ENCODE assay signal across 26 cellular contexts in the genomic region with DNA sequence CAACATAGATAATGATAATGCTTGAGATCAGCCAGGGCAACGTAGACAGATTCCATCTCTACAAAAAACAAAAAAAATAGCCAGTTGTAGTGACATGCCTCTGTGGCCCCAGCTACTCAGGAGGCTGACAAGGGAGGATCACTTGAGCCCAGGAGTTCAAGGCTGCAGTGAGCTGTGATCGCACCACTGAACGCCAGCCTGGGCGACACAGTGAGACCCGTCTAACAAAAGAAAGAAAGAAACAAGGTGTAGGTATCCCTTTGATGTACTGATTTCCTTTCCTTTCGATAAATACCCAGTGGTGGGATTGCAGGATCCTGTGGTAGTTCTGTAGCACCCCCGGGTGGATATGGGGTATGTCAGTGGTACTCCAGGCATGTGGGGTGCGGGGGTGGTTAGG. TPM values are rescaled to one million over a fixed set of nuclear protein-coding genes. Genes with fewer than 3 reads are reported as not detected.
DNase-seq lines count a peak whose midpoint lies in the region; ATAC-seq, FAIRE-seq and TF ChIP-seq lines count a peak whose summit lies in the region.
"Had no signal": no experiment of that assay in that cellular context is flagged by ENCODE, and none has a peak within 500 bp of the region (broad histone marks: within the 10 kb centered on the region; RNA-seq: fewer than 3 reads in every experiment).

No MANE protein-coding gene starts in this region.

- peak; percentile 60 for FAIRE-seq in GM12892 (lab: Jason Lieb, UNC)
- FAIRE-seq in H1 (lab: Jason Lieb, UNC), result no peak
- FAIRE-seq: A549, GM19239, H54 had no signal

- no peaks in the 10 kb centered on the region for H3K79me2 ChIP-seq in H1 (ENCODE audit: control insufficient read depth in 1 of 2, insufficient read depth in 2 of 2, low read length in 2 of 2)

- TF ChIP-seq CTCF in WTC11 (IDR thresholded peaks at IDR 0.05), result no peak
- TF ChIP-seq CTCF in H1 (IDR thresholded peaks at IDR 0.05; ENCODE audit: control extremely low read depth in 1 of 3, insufficient read depth in 1 of 3, low read depth in 1 of 3, low read length in 3 of 3), result no peak
- no peak for TF ChIP-seq CTCF in foreskin fibroblast (IDR thresholded peaks at IDR 0.05; ENCODE audit: low read depth, low read length)

- no peak for DNase-seq in GM12892 (ENCODE audit: insufficient read length)
- DNase-seq in WTC11 (ENCODE audit: low spot score), result no peak
- no peak for DNase-seq in H1 (ENCODE audit: low read depth in 1 of 2, low spot score in 2 of 2)
- no peak for DNase-seq in sciatic nerve (ENCODE audit: low spot score)
- DNase-seq in COR-L47 (lab: John Stamatoyannopoulos, UW), result no peak
- no peak for DNase-seq in NCI-H2107 (lab: John Stamatoyannopoulos, UW)
- DNase-seq in foreskin fibroblast, result no peak
- DNase-seq: 8988T; ACHN; AML-193; BE2C; Calu3; CD4-positive, alpha-beta T cell; CD8-positive, alpha-beta memory T cell; DMS53; DMS79 treated with DMSO at 0.1 percent for 48 hours; GF-D8; HFFc6 had no signal

- no peaks in the 10 kb centered on the region for H3K36me3 ChIP-seq in H1 (ENCODE audit: control insufficient read depth in 2 of 4, insufficient read depth in 4 of 4, low read length in 3 of 4)
- H3K36me3 ChIP-seq: BE2C; BLaER1 treated with 17β-estradiol and CSF1 and Interleukin-3, amounts not matched to agents 10 nM and 100 nM; HAP-1 had no signal

- no peak overlapping the region for H2BK20ac ChIP-seq in H1 (ENCODE audit: low read length)

- no peak overlapping the region for H2BK5ac ChIP-seq in H1 (ENCODE audit: low read depth, low read length)

- no peak overlapping the region for H3K4ac ChIP-seq in H1 (replicated peaks; ENCODE audit: insufficient read length, low read depth, low read length)

- H3K79me1 ChIP-seq in H1 (ENCODE audit: low read depth, low read length), result no peaks in the 10 kb centered on the region

- WGBS in H1 (ENCODE audit: extremely low coverage in 1 of 2, insufficient coverage in 1 of 2, insufficient read length in 1 of 2, insufficient replicate concordance in 2 of 2, low coverage in 1 of 2, low lambda C conversion rate in 2 of 2, missing lambda C conversion rate in 1 of 2), 2 experiments, result 87% methylated on average over 8 of the region's 8 CpGs; no CpG with 5 or more reads in 1 of the 2 experiments

- 0 out of 2 replicates have a peak overlapping the region, but pooled peaks have one; percentile 8 for H2BK15ac ChIP-seq in H1 (ENCODE audit: low read length)

- H3K4me3 ChIP-seq in H1 (ENCODE audit: extremely low read depth in 1 of 4, insufficient read depth in 2 of 4, low read depth in 3 of 4, low read length in 4 of 4), result no peak overlapping the region
- H3K4me3 ChIP-seq in foreskin fibroblast (ENCODE audit: low read depth in 1 of 2, low read length in 2 of 2), result no peak overlapping the region
- H3K4me3 ChIP-seq: A549; BLaER1 treated with 17β-estradiol and CSF1 and Interleukin-3, amounts not matched to agents 10 nM and 100 nM; GM23338; HAP-1 had no signal

- H3K4me1 ChIP-seq in H1 (replicated peaks in 1 of 4; ENCODE audit: control insufficient read depth in 3 of 4, insufficient read depth in 4 of 4, low read length in 3 of 4), result peaks cover 0 to 2% (median 0%) of the 10 kb centered on the region in 4 experiments; a peak in 1 of 7 replicates
- H3K4me1 ChIP-seq: A549, BE2C, HAP-1 had no signal

- no peak overlapping the region for H3K4me2 ChIP-seq in H1 (ENCODE audit: insufficient read depth in 1 of 2, low read depth in 2 of 2, low read length in 2 of 2)
- H3K4me2 ChIP-seq: A549, GM23338 had no signal

- no peak overlapping the region for H3K27ac Mint-ChIP-seq in WTC11
- H3K27ac Mint-ChIP-seq: CD4-positive, alpha-beta T cell; GM23338; HFFc6 had no signal

- H3K36me3 Mint-ChIP-seq in WTC11, result no peaks in the 10 kb centered on the region
- H3K36me3 Mint-ChIP-seq: CD14-positive monocyte; CD8-positive, alpha-beta memory T cell had no signal

- H4K5ac ChIP-seq in H1 (ENCODE audit: insufficient read length, low read depth, low read length), result no peak overlapping the region

- no peaks in the 10 kb centered on the region; the same call in 1 of the 2 replicates for H3K27me3 Mint-ChIP-seq in WTC11 (ENCODE audit: low read depth)
- H3K27me3 Mint-ChIP-seq: CD4-positive, alpha-beta T cell had no signal

- H2AFZ ChIP-seq in H1 (ENCODE audit: low read length), result no peak overlapping the region

- intact Hi-C loops in sciatic nerve (cut with DNase I), result no loop called here

- H3K27ac ChIP-seq in H1 (ENCODE audit: low read depth, low read length), result no peak overlapping the region
- H3K27ac ChIP-seq: A549 had no signal

- H3K9ac ChIP-seq in H1 (replicated peaks in 1 of 4; ENCODE audit: extremely low read depth in 1 of 4, low read depth in 3 of 4, low read length in 3 of 4), result no peak overlapping the region
- H3K9ac ChIP-seq: BLaER1 treated with 17β-estradiol and CSF1 and Interleukin-3, amounts not matched to agents 10 nM and 100 nM had no signal

- H4K8ac ChIP-seq in H1 (ENCODE audit: extremely low read depth, insufficient read depth, low read length), result no peak overlapping the region

- TF ChIP-seq EP300 in H1 (IDR thresholded peaks at IDR 0.05; ENCODE audit: borderline replicate concordance in 1 of 2, low read depth in 2 of 2, low read length in 2 of 2), result no peak

- no peaks in the 10 kb centered on the region for H3K27me3 ChIP-seq in H1 (replicated peaks in 1 of 4; ENCODE audit: control insufficient read depth in 3 of 4, extremely low read depth in 1 of 4, insufficient read depth in 3 of 4, low read length in 3 of 4)
- H3K27me3 ChIP-seq: BE2C; BLaER1 treated with 17β-estradiol and CSF1 and Interleukin-3, amounts not matched to agents 10 nM and 100 nM had no signal

- POLR2A ChIA-PET in WTC11 (lab: Charles Lee), result no interaction called here
- POLR2A ChIA-PET in H1 (lab: Charles Lee; ENCODE audit: partially characterized antibody), result no interaction called here

- no peaks in the 10 kb centered on the region for H3K9me3 Mint-ChIP-seq in WTC11
- H3K9me3 Mint-ChIP-seq: CD4-positive, alpha-beta T cell; CD8-positive, alpha-beta memory T cell; GM23338; HFFc6 had no signal

- peak in 1 of 2 experiments; percentile 23; a peak in 1 of 4 replicates for TF ChIP-seq RAD21 in H1 (IDR thresholded peaks at IDR 0.05 in 1 of 2, conservative IDR thresholded peaks at IDR 0.05 in 1 of 2; ENCODE audit: low read depth in 2 of 2, low read length in 2 of 2)

- no peak overlapping the region for H4K91ac ChIP-seq in H1 (replicated peaks; ENCODE audit: insufficient read length, low read length)

- no peak overlapping the region for H3K23ac ChIP-seq in H1 (ENCODE audit: insufficient read length)

- peaks cover 4% of the 10 kb centered on the region; the same call in 1 of the 2 replicates for H3K4me1 Mint-ChIP-seq in WTC11
- H3K4me1 Mint-ChIP-seq: CD8-positive, alpha-beta memory T cell had no signal

- H2BK12ac ChIP-seq in H1 (ENCODE audit: low read depth, low read length), result no peak overlapping the region

- no peaks in the 10 kb centered on the region for H3K9me3 ChIP-seq in H1 (ENCODE audit: insufficient read depth in 2 of 2, low read depth in 1 of 2, low read length in 1 of 2)
- H3K9me3 ChIP-seq: A549, BE2C, HAP-1 had no signal

- CTCF ChIA-PET in WTC11 (lab: Charles Lee) (no interaction called here), H1 (lab: Charles Lee; ENCODE audit: partially characterized antibody) (no interaction called here)

- ATAC-seq in WTC11 (no peak), sciatic nerve (peak; percentile 28), HG02870 (IDR thresholded peaks at IDR 0.05; ENCODE audit: unreplicated experiment) (no peak)
- ATAC-seq: A549, GM23338 had no signal

- H2AK5ac ChIP-seq in H1 (ENCODE audit: low read depth, low read length), result no peak overlapping the region

- no peak for TF ChIP-seq POLR2A in GM12892 (IDR thresholded peaks at IDR 0.05; ENCODE audit: low read depth, low read length)
- no peak for TF ChIP-seq POLR2A in H1 (IDR thresholded peaks at IDR 0.05; ENCODE audit: control extremely low read depth in 1 of 2, low read depth in 2 of 2, low read length in 2 of 2)

- no peaks in the 10 kb centered on the region for H3K23me2 ChIP-seq in H1 (ENCODE audit: low read depth, low read length)

- H3K4me3 Mint-ChIP-seq in WTC11, result no peak overlapping the region
- H3K4me3 Mint-ChIP-seq: CD14-positive monocyte; CD4-positive, alpha-beta T cell; CD8-positive, alpha-beta memory T cell; GM23338; HFFc6 had no signal

- H3K18ac ChIP-seq in H1 (ENCODE audit: extremely low read depth, low read length), result no peak overlapping the region

- H3K14ac ChIP-seq in H1 (ENCODE audit: insufficient read length), result no peak overlapping the region

- H4K20me1 ChIP-seq in H1 (replicated peaks in 1 of 2; ENCODE audit: control insufficient read depth in 1 of 2, insufficient read depth in 2 of 2, low read length in 2 of 2), result no peaks in the 10 kb centered on the region
- H4K20me1 ChIP-seq: BLaER1 treated with 17β-estradiol and CSF1 and Interleukin-3, amounts not matched to agents 10 nM and 100 nM had no signal

- H3K56ac ChIP-seq in H1 (replicated peaks; ENCODE audit: insufficient read length, low read depth, low read length), result no peak overlapping the region

- no peak overlapping the region for H2BK120ac ChIP-seq in H1 (replicated peaks; ENCODE audit: low read depth, low read length)

TF ChIP-seq in WTC11, 78 proteins besides CTCF, POLR2A, EP300 and RAD21:
- peak; percentile 88 for TF ChIP-seq ZNF121 (CRISPR knock-in tag; IDR thresholded peaks at IDR 0.05)
- TF ChIP-seq MYBL2 (CRISPR knock-in tag; IDR thresholded peaks at IDR 0.05), result no peak

TF ChIP-seq in H1, 55 proteins besides CTCF, POLR2A, EP300 and RAD21 (continues in another document):
- TF ChIP-seq ASH2L (IDR thresholded peaks at IDR 0.05; ENCODE audit: low read length), result no peak
- TF ChIP-seq RBBP5 (IDR thresholded peaks at IDR 0.05; ENCODE audit: borderline replicate concordance, low read depth, low read length), result no peak
- no peak for TF ChIP-seq GABPA (IDR thresholded peaks at IDR 0.05; ENCODE audit: borderline replicate concordance, insufficient read depth, low read length)
- TF ChIP-seq CBX5 (IDR thresholded peaks at IDR 0.05; ENCODE audit: low read depth, low read length), result no peak
- no peak for TF ChIP-seq BACH1 (IDR thresholded peaks at IDR 0.05; ENCODE audit: low read length)
- TF ChIP-seq BCL11A (IDR thresholded peaks at IDR 0.05; ENCODE audit: low read depth in 2 of 2, low read length in 2 of 2), result no peak
- TF ChIP-seq SIRT6 (IDR thresholded peaks at IDR 0.05; ENCODE audit: low read length), result no peak

RNA-seq across cellular contexts. Expression of a gene that starts 48.2 kb away (rescaled TPM):
- polyA plus RNA-seq in GM12892 (2012; ENCODE audit: missing spikeins), result 12.7 TPM
- total RNA-seq in WTC11 (2021), result 0.44 to 0.98 TPM (median 0.50 TPM) in 3 replicates
- 0.45 TPM in 1 of 2 replicates, not detected in the other for total RNA-seq in H1 (2021; fragmentation: NEBNext Ultra II Directional; extraction: Animal tissue kit (Norgen Biotek cat#: 25700))
- 0.08 and 0.24 TPM in 2 replicates for polyA plus RNA-seq in H1 (2011; rRNA removed)
- polyA plus RNA-seq in H1 (2011; cell fraction: cytosol; rRNA removed), result 0.18 TPM
- polyA plus RNA-seq in H1 (2011; cell fraction: nucleus; rRNA removed), result not detected
- 0.24 TPM in 1 of 4 replicates, not detected in the others for polyA plus RNA-seq in H1 (2012, experiment 1 of 2)
- polyA plus RNA-seq in H1 (2012, experiment 2 of 2), result not detected
- 0.16 TPM for polyA plus RNA-seq in H1 (2013, experiment 1 of 2)
- 0.31 TPM for polyA plus RNA-seq in H1 (2013, experiment 2 of 2)
- 0.98 TPM in 1 of 2 replicates, not detected in the other for polyA minus RNA-seq in H1 (2011; rRNA and poly(A)+ RNA removed)
- polyA minus RNA-seq in H1 (2011; cell fraction: cytosol; rRNA and poly(A)+ RNA removed), result not detected
- not detected for polyA minus RNA-seq in H1 (2011; cell fraction: nucleus; rRNA and poly(A)+ RNA removed)
- total RNA-seq in sciatic nerve, result 0.76 TPM
- total RNA-seq: GM23338 had no signal
- polyA plus RNA-seq: CD8-positive, alpha-beta memory T cell; GM23338 had no signal
